ENCODE assay signal across 12 cellular contexts in the genomic region with DNA sequence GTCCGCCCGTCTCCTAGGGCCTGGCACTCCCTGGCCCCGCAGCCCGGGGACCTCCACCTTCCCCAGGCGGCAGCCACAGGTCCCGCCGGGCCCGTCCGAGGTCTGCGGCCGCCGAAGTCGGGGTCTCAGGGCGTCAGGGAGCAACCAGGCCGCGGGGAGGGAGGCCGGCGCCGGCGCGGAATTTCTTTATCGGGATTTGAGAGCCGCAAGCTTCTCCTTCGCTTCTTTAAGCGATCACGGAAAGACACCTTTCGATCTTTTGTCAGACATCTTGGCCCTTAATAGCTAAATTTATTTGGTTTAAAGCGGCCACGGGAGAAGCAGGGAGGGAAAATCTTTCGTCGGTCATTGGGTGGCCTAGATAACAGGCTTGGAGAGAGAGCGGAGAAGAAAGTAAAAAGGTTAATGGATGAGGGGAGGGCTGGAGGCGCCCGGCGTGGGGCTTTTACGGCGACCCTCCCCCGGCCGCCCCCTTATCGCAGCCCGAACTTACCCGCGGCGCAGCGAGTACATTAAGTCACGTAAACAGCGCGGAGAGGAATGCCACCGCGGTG. TPM values are rescaled to one million over a fixed set of nuclear protein-coding genes. Genes with fewer than 3 reads are reported as not detected.
DNase-seq lines count a peak whose midpoint lies in the region; ATAC-seq, FAIRE-seq and TF ChIP-seq lines count a peak whose summit lies in the region.
"Had no signal": no experiment of that assay in that cellular context is flagged by ENCODE, and none has a peak within 500 bp of the region (broad histone marks: within the 10 kb centered on the region; RNA-seq: fewer than 3 reads in every experiment).

No MANE protein-coding gene starts in this region.

- DNase-seq in Caco-2 (no peak), iPS DF 6.9 (ENCODE audit: low read depth, low spot score) (no peak), osteoblast (ENCODE audit: insufficient read length, low spot score, missing footprints) (peak; percentile 68), kidney (no peak), substantia nigra (lab: John Stamatoyannopoulos, UW) (no peak), GM19239 (ENCODE audit: insufficient read length, low spot score) (no peak), DMS153 (lab: John Stamatoyannopoulos, UW) (no peak)
- peak; percentile 35 for DNase-seq in activated naive CD8-positive, alpha-beta T cell treated with anti-CD3 and anti-CD28 coated beads, Interleukin-2, amount 10 ng/mL, durations not matched to agents 7 days and 5 days
- DNase-seq: kidney glomerular epithelial cell, NCI-H2029 had no signal

- BruUV-seq in Caco-2 (replicated peaks; lab: Mats Ljungman, UMichigan), result no TSS peak

- H3K4me2 ChIP-seq in osteoblast (ENCODE audit: insufficient read depth, low read length), result no peak overlapping the region

- POLR2A ChIA-PET in Caco-2 (lab: Charles Lee), result interaction anchor here (1.4 kb wide), 1 partner anchor 50 kb away, joined by 3 read pairs; no protein-coding TSS in a partner anchor
- POLR2A ChIA-PET in activated naive CD8-positive, alpha-beta T cell treated with anti-CD3 and anti-CD28 coated beads, Interleukin-2, amount 10 ng/mL, durations not matched to agents 7 days and 5 days (lab: Charles Lee), result no interaction called here

- no peak overlapping the region for H3K27ac Mint-ChIP-seq in Caco-2 (ENCODE audit: unreplicated experiment)
- H3K27ac Mint-ChIP-seq in activated naive CD8-positive, alpha-beta T cell treated with anti-CD3 and anti-CD28 coated beads, Interleukin-2, amount 10 ng/mL, durations not matched to agents 7 days and 5 days, result peak overlapping the region; percentile 38

- H4K20me1 ChIP-seq in osteoblast (ENCODE audit: insufficient read depth, low read length), result peaks cover 8% of the 10 kb centered on the region

- H3K9me3 Mint-ChIP-seq in Caco-2 (ENCODE audit: unreplicated experiment), result no peaks in the 10 kb centered on the region
- H3K9me3 Mint-ChIP-seq in activated naive CD8-positive, alpha-beta T cell treated with anti-CD3 and anti-CD28 coated beads, Interleukin-2, amount 10 ng/mL, durations not matched to agents 7 days and 5 days, result no peaks in the 10 kb centered on the region

- no CpG with 5 or more reads among the region's 50 CpGs for WGBS in iPS DF 6.9 (ENCODE audit: insufficient coverage, insufficient read length)

- no peak for TF ChIP-seq CTCF in Caco-2 (IDR thresholded peaks at IDR 0.05; ENCODE audit: insufficient read depth in 1 of 2, low read depth in 1 of 2, low read length in 1 of 2, severe bottlenecking in 1 of 2, unreplicated experiment in 1 of 2)
- no peak for TF ChIP-seq CTCF in osteoblast (IDR thresholded peaks at IDR 0.05; ENCODE audit: extremely low read depth, low read depth, low read length)
- no peak for TF ChIP-seq CTCF in kidney (IDR thresholded peaks at IDR 0.05; ENCODE audit: borderline replicate concordance, extremely low read depth, insufficient read depth)

- H3K27ac ChIP-seq in iPS DF 6.9 (ENCODE audit: low read length) (no peak overlapping the region), osteoblast (ENCODE audit: low read depth, low read length) (no peak overlapping the region), kidney (ENCODE audit: low read depth in 2 of 2, low read length in 2 of 2) (no peak overlapping the region), substantia nigra (ENCODE audit: low read depth, low read length, poor library complexity, severe bottlenecking) (no peak overlapping the region)

- H3K4me3 ChIP-seq in Caco-2 (ENCODE audit: low read depth, low read length) (no peak overlapping the region), iPS DF 6.9 (ENCODE audit: low read length) (peak overlapping the region; percentile 25; the same call in 1 of the 2 replicates), osteoblast (ENCODE audit: insufficient read depth, low read length) (no peak overlapping the region), kidney (ENCODE audit: low read length in 2 of 2) (no peak overlapping the region)

- no peaks in the 10 kb centered on the region for H3K36me3 ChIP-seq in Caco-2 (ENCODE audit: control insufficient read depth, insufficient read depth, low read length)
- H3K36me3 ChIP-seq in iPS DF 6.9 (ENCODE audit: control insufficient read depth, insufficient read depth, low read length), result no peaks in the 10 kb centered on the region
- no peaks in the 10 kb centered on the region for H3K36me3 ChIP-seq in osteoblast (ENCODE audit: insufficient read depth, low read length)
- no peaks in the 10 kb centered on the region for H3K36me3 ChIP-seq in kidney (ENCODE audit: control insufficient read depth in 1 of 2, insufficient read depth in 2 of 2, low read length in 2 of 2)

- H3K9ac ChIP-seq in kidney (ENCODE audit: low read length in 2 of 2), result no peak overlapping the region

- peaks cover 6% of the 10 kb centered on the region for H3K79me2 ChIP-seq in osteoblast (ENCODE audit: insufficient read depth, low read length)

- H2AFZ ChIP-seq in osteoblast (ENCODE audit: low read length), result no peak overlapping the region

- H3K4me1 ChIP-seq in Caco-2, result peaks cover 5% of the 10 kb centered on the region; the same call in 1 of the 2 replicates
- peaks cover 4% of the 10 kb centered on the region for H3K4me1 ChIP-seq in iPS DF 6.9 (ENCODE audit: control insufficient read depth, insufficient read depth, low read length)
- peaks cover 3% of the 10 kb centered on the region for H3K4me1 ChIP-seq in osteoblast (ENCODE audit: insufficient read depth, low read length)
- H3K4me1 ChIP-seq in kidney (ENCODE audit: control insufficient read depth in 1 of 2, insufficient read depth in 1 of 2, low read depth in 1 of 2, low read length in 2 of 2), result peaks cover 0 to 5% of the 10 kb centered on the region in 2 donors

- ATAC-seq in activated naive CD8-positive, alpha-beta T cell treated with anti-CD3 and anti-CD28 coated beads, Interleukin-2, amount 10 ng/mL, durations not matched to agents 7 days and 5 days (ENCODE audit: low read depth), result no peak

- intact Hi-C loops in Caco-2 (cut with micrococcal nuclease; ENCODE audit: unreplicated experiment), result loop anchor here (5.0 kb wide), 1 partner anchor 188 kb away; no protein-coding TSS in a partner anchor
- intact Hi-C loops in kidney (cut with DNase I), result loop anchor here (10.0 kb wide), 1 partner anchor 400 kb away; no protein-coding TSS in a partner anchor

- H3K9me3 ChIP-seq in Caco-2 (no peaks in the 10 kb centered on the region), iPS DF 6.9 (ENCODE audit: control insufficient read depth, insufficient read depth, low read length) (no peaks in the 10 kb centered on the region; the same call in 1 of the 2 replicates), osteoblast (ENCODE audit: low read depth, low read length) (no peaks in the 10 kb centered on the region), kidney (ENCODE audit: control insufficient read depth in 1 of 2, low read length in 2 of 2) (no peaks in the 10 kb centered on the region)

- H3K4me3 Mint-ChIP-seq in Caco-2 (ENCODE audit: unreplicated experiment), result peak overlapping the region; percentile 63
- peak overlapping the region; percentile 44 for H3K4me3 Mint-ChIP-seq in activated naive CD8-positive, alpha-beta T cell treated with anti-CD3 and anti-CD28 coated beads, Interleukin-2, amount 10 ng/mL, durations not matched to agents 7 days and 5 days

- H3K27me3 ChIP-seq in Caco-2 (replicated peaks; ENCODE audit: control insufficient read depth, insufficient read depth, low read length) (no peaks in the 10 kb centered on the region), iPS DF 6.9 (ENCODE audit: control insufficient read depth, insufficient read depth, low read length) (peaks cover 67% of the 10 kb centered on the region), osteoblast (ENCODE audit: insufficient read depth, low read length) (peaks cover 82% of the 10 kb centered on the region)

- no peaks in the 10 kb centered on the region for H3K27me3 Mint-ChIP-seq in Caco-2 (ENCODE audit: insufficient read depth, unreplicated experiment)
- peaks cover 80% of the 10 kb centered on the region for H3K27me3 Mint-ChIP-seq in activated naive CD8-positive, alpha-beta T cell treated with anti-CD3 and anti-CD28 coated beads, Interleukin-2, amount 10 ng/mL, durations not matched to agents 7 days and 5 days

- FAIRE-seq in kidney (lab: Jason Lieb, UNC) (no peak), GM19239 (lab: Jason Lieb, UNC) (no peak)
- FAIRE-seq: endometrium, HTR-8/SVneo had no signal

- CTCF ChIA-PET in Caco-2 (lab: Charles Lee), result no interaction called here

- peaks cover 12% of the 10 kb centered on the region for H3K4me1 Mint-ChIP-seq in Caco-2 (ENCODE audit: low read depth, unreplicated experiment)
- peaks cover 18% of the 10 kb centered on the region for H3K4me1 Mint-ChIP-seq in activated naive CD8-positive, alpha-beta T cell treated with anti-CD3 and anti-CD28 coated beads, Interleukin-2, amount 10 ng/mL, durations not matched to agents 7 days and 5 days

- H3K36me3 Mint-ChIP-seq in Caco-2 (ENCODE audit: insufficient read depth, unreplicated experiment), result peaks cover 22% of the 10 kb centered on the region
- peaks cover 3% of the 10 kb centered on the region for H3K36me3 Mint-ChIP-seq in activated naive CD8-positive, alpha-beta T cell treated with anti-CD3 and anti-CD28 coated beads, Interleukin-2, amount 10 ng/mL, durations not matched to agents 7 days and 5 days

RNA-seq across cellular contexts. Expression of a gene that starts 4.3 kb away (rescaled TPM):
- 124 and 136 TPM in 2 replicates for total RNA-seq in Caco-2 (2022)
- total RNA-seq in activated naive CD8-positive, alpha-beta T cell treated with anti-CD3 and anti-CD28 coated beads, Interleukin-2, amount 10 ng/mL, durations not matched to agents 7 days and 5 days, result under 1 TPM; 0.14 to 0.17 TPM
- 10.9 and 16.6 TPM in 2 replicates for total RNA-seq in osteoblast
- total RNA-seq in kidney, result 10.9 TPM
- 1.7 TPM for polyA plus RNA-seq in kidney (ENCODE audit: insufficient read depth, low read depth, low replicate concordance)

Comparison
In these comparisons a context has a peak if more than half of its experiments do, and no peak if none do; other contexts are left out.
1. DNase-seq: peak in activated naive CD8-positive, alpha-beta T cell treated with anti-CD3 and anti-CD28 coated beads, Interleukin-2, amount 10 ng/mL, durations not matched to agents 7 days and 5 days (single experiment) and osteoblast (single experiment); none in Caco-2 (0 of 2), iPS DF 6.9 (single experiment), kidney (single experiment), substantia nigra (0 of 49), GM19239 (single experiment) and DMS153 (single experiment).
2. RNA of a gene that starts 4.3 kb away (total RNA-seq): 124 to 136 TPM in Caco-2, 10.9 to 16.6 TPM in osteoblast and 10.9 TPM in kidney (single experiment); 0.14 to 0.17 TPM in activated naive CD8-positive, alpha-beta T cell treated with anti-CD3 and anti-CD28 coated beads, Interleukin-2, amount 10 ng/mL, durations not matched to agents 7 days and 5 days; every median in the first group is over 10 times any median in the second.